In the genomic region with DNA sequence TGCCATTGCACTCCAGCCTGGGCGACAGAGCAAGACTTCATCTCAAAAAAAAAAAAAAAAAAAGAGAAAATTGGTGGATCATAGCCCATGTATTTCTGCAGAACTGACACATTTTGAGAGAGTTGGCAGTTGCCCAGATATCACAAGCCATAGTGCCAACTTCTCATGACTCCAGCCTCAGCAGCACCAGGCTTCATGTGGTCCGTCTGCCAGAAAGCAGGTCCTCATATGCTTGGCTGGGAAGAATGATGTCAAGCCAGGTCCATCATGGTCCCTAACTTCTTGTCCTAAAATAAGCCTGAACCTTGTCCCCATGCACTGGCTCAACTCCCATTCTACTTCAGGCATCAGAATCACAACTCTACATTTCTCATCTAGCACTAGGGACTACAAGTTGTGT, we compare ENCODE assay signal across 18 cellular contexts.
DNase-seq lines count a peak whose midpoint lies in the region; ATAC-seq and TF ChIP-seq lines count a peak whose summit lies in the region.
"Had no signal": no experiment of that assay in that cellular context is flagged by ENCODE, and none has a peak within 500 bp of the region (broad histone marks: within the 10 kb centered on the region; RNA-seq: fewer than 3 reads in every experiment).

No MANE protein-coding gene starts in this region.

- H3K36me3 ChIP-seq in esophagus muscularis mucosa = peaks cover 0 to 8% (median 0%) of the 10 kb centered on the region in 4 donors
- H3K36me3 ChIP-seq: SJSA1 had no signal

- TF ChIP-seq CTCF in esophagus muscularis mucosa (IDR thresholded peaks at IDR 0.05) = no peak
- TF ChIP-seq CTCF in coronary artery (IDR thresholded peaks at IDR 0.05) = no peak

- peaks cover 0 to 10% (median 8%) of the 10 kb centered on the region in 4 donors for H3K4me1 ChIP-seq in esophagus muscularis mucosa
- H3K4me1 ChIP-seq: SJSA1 had no signal

- H3K4me3 ChIP-seq in esophagus muscularis mucosa = no peak overlapping the region
- no peak overlapping the region for H3K4me3 ChIP-seq in coronary artery
- H3K4me3 ChIP-seq: SJSA1 had no signal

- DNase-seq in Right ventricle myocardium inferior (ENCODE audit: missing footprints) (no peak), cardiac septum (ENCODE audit: low spot score) (no peak), RPMI8226 (peak; percentile 40), esophagus muscularis mucosa (ENCODE audit: extremely low spot score) (peak; percentile 34), superior temporal gyrus (ENCODE audit: extremely low spot score) (peak; percentile 59), coronary artery (ENCODE audit: low spot score) (no peak), COR-L47 (lab: John Stamatoyannopoulos, UW) (no peak), HK-2 (ENCODE audit: unreplicated experiment) (no peak)
- DNase-seq: GOT3, KG1, NCI-H1092, NCI-H1694 treated with DMSO at 0.1 percent for 48 hours, NCI-H2107, NCI-H226, NCI-H69 had no signal

- peak; percentile 29 for ATAC-seq in Right ventricle myocardium inferior
- ATAC-seq: HepG2 had no signal

- H3K27ac ChIP-seq in esophagus muscularis mucosa (replicated peaks in 1 of 4) (no peak overlapping the region), coronary artery (no peak overlapping the region)
- H3K27ac ChIP-seq: RWPE1, SJSA1 had no signal

- TF ChIP-seq POLR2A in esophagus muscularis mucosa (IDR thresholded peaks at IDR 0.05; ENCODE audit: low read depth) = no peak

- peaks cover 0 to 63% (median 0%) of the 10 kb centered on the region in 4 donors for H3K27me3 ChIP-seq in esophagus muscularis mucosa
- H3K27me3 ChIP-seq: SJSA1 had no signal

- intact Hi-C loops in Right ventricle myocardium inferior (cut with DNase I) (no loop called here), cardiac septum (cut with DNase I) (no loop called here), esophagus muscularis mucosa (cut with DNase I) (no loop called here)

- no peaks in the 10 kb centered on the region for H3K9me3 ChIP-seq in esophagus muscularis mucosa
- H3K9me3 ChIP-seq: SJSA1 had no signal

- 73% methylated on average over 2 of the region's 2 CpGs for WGBS in esophagus muscularis mucosa

- no peak for TF ChIP-seq EP300 in esophagus muscularis mucosa (IDR thresholded peaks at IDR 0.05)

Comparison
In these comparisons a context has a peak if more than half of its experiments do, and no peak if none do; other contexts are left out.
1. DNase-seq: peak in RPMI8226 (single experiment), esophagus muscularis mucosa (single experiment) and superior temporal gyrus (single experiment); none in Right ventricle myocardium inferior (single experiment), cardiac septum (single experiment), coronary artery (single experiment), COR-L47 (single experiment) and HK-2 (single experiment).